14 cellular contexts compared by ENCODE assay signal in the genomic region with DNA sequence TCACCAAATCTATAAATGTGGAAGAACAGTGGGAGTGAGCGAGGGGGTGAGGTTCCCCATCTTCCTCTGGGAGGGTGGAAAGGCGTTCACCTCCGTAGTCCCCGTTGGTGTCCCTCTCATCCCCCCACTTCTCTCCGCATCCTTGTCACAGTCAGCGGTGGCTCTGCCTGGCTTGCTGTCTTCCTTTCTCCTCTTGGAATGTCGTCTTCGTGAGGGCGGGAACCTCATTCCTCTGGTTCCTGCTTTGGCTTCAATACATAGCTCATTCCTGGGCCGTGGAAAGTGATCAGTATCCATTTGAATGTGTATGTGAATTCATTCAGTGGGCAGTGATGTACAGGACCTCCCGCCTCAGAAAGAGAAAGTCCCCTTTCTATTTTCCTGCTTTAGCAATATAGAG.
A peak's percentile ranks its signal among the peaks of the same experiment; 100 is the strongest.
DNase-seq lines count a peak whose midpoint lies in the region; ATAC-seq and TF ChIP-seq lines count a peak whose summit lies in the region.
"Had no signal": no experiment of that assay in that cellular context is flagged by ENCODE, and none has a peak within 500 bp of the region (broad histone marks: within the 10 kb centered on the region; RNA-seq: fewer than 3 reads in every experiment).

No MANE protein-coding gene starts in this region.

- H3K27ac Mint-ChIP-seq in activated CD4-positive, alpha-beta T cell treated with anti-CD3 and anti-CD28 coated beads for 36 hours = peak overlapping the region; percentile 53
- peak overlapping the region; percentile 23 for H3K27ac Mint-ChIP-seq in activated T-helper 2 cell treated with anti-CD3 and anti-CD28 coated beads, Interferon-gamma antibody, Interleukin-2, Interleukin-4, amounts not matched to agents 10 μg/mL and 5 μg/mL and 100 μg/mL, durations not matched to agents 14 hours and 24 hours and 36 hours
- H3K27ac Mint-ChIP-seq in glutamatergic neuron (ENCODE audit: unreplicated experiment) = peak overlapping the region; percentile 80
- peak overlapping the region; percentile 87 for H3K27ac Mint-ChIP-seq in stimulated activated naive B cell treated with anti-CD40 and anti-IgM and Interleukin-4, amounts not matched to agents 10 μg/mL and 1 μg/mL and 100 μg/mL, for 72 hours
- H3K27ac Mint-ChIP-seq: CD14-positive monocyte had no signal

- POLR2A ChIA-PET in activated CD4-positive, alpha-beta T cell treated with anti-CD3 and anti-CD28 coated beads for 36 hours (lab: Charles Lee) = interaction anchor here (1.1 kb wide), 1 partner anchor 9 kb away, joined by 6 read pairs; no protein-coding TSS in a partner anchor

- ATAC-seq in activated CD4-positive, alpha-beta T cell treated with anti-CD3 and anti-CD28 coated beads for 36 hours = no peak
- ATAC-seq in stimulated activated naive B cell treated with anti-CD40 and anti-IgM and Interleukin-4, amounts not matched to agents 10 μg/mL and 1 μg/mL and 100 μg/mL, for 72 hours (replicated peaks) = no peak
- ATAC-seq in Right ventricle myocardium inferior = no peak

- no peak overlapping the region for H3K4me3 Mint-ChIP-seq in activated CD4-positive, alpha-beta T cell treated with anti-CD3 and anti-CD28 coated beads for 36 hours
- H3K4me3 Mint-ChIP-seq in activated T-helper 2 cell treated with anti-CD3 and anti-CD28 coated beads, Interferon-gamma antibody, Interleukin-2, Interleukin-4, amounts not matched to agents 10 μg/mL and 5 μg/mL and 100 μg/mL, durations not matched to agents 14 hours and 24 hours and 36 hours (ENCODE audit: low read depth) = no peak overlapping the region
- H3K4me3 Mint-ChIP-seq in glutamatergic neuron (ENCODE audit: unreplicated experiment) = peak overlapping the region; percentile 28
- H3K4me3 Mint-ChIP-seq in stimulated activated naive B cell treated with anti-CD40 and anti-IgM and Interleukin-4, amounts not matched to agents 10 μg/mL and 1 μg/mL and 100 μg/mL, for 72 hours = no peak overlapping the region
- H3K4me3 Mint-ChIP-seq: CD14-positive monocyte had no signal

- no peak for TF ChIP-seq CTCF in glutamatergic neuron (IDR thresholded peaks at IDR 0.05; ENCODE audit: partially characterized antibody, unreplicated experiment)

- CTCF ChIA-PET in activated CD4-positive, alpha-beta T cell treated with anti-CD3 and anti-CD28 coated beads for 36 hours (lab: Charles Lee) = interaction anchor here (0.7 to 1.9 kb wide), 3 partner anchors 14 to 44 kb away, joined by 3 to 8 read pairs (median 3); no protein-coding TSS in a partner anchor

- no peaks in the 10 kb centered on the region for H3K27me3 Mint-ChIP-seq in activated CD4-positive, alpha-beta T cell treated with anti-CD3 and anti-CD28 coated beads for 36 hours
- H3K27me3 Mint-ChIP-seq in activated T-helper 2 cell treated with anti-CD3 and anti-CD28 coated beads, Interferon-gamma antibody, Interleukin-2, Interleukin-4, amounts not matched to agents 10 μg/mL and 5 μg/mL and 100 μg/mL, durations not matched to agents 14 hours and 24 hours and 36 hours (ENCODE audit: low read depth) = no peaks in the 10 kb centered on the region
- H3K27me3 Mint-ChIP-seq in glutamatergic neuron (ENCODE audit: unreplicated experiment) = peaks cover 3% of the 10 kb centered on the region
- no peaks in the 10 kb centered on the region for H3K27me3 Mint-ChIP-seq in stimulated activated naive B cell treated with anti-CD40 and anti-IgM and Interleukin-4, amounts not matched to agents 10 μg/mL and 1 μg/mL and 100 μg/mL, for 72 hours
- H3K27me3 Mint-ChIP-seq: IgD-negative memory B cell had no signal

- no peaks in the 10 kb centered on the region for H3K36me3 Mint-ChIP-seq in activated CD4-positive, alpha-beta T cell treated with anti-CD3 and anti-CD28 coated beads for 36 hours (ENCODE audit: low read depth)
- H3K36me3 Mint-ChIP-seq in activated T-helper 2 cell treated with anti-CD3 and anti-CD28 coated beads, Interferon-gamma antibody, Interleukin-2, Interleukin-4, amounts not matched to agents 10 μg/mL and 5 μg/mL and 100 μg/mL, durations not matched to agents 14 hours and 24 hours and 36 hours (ENCODE audit: low read depth) = no peaks in the 10 kb centered on the region
- H3K36me3 Mint-ChIP-seq in glutamatergic neuron (ENCODE audit: unreplicated experiment) = no peaks in the 10 kb centered on the region
- peaks cover 4 to 7% of the 10 kb centered on the region in 2 donors for H3K36me3 Mint-ChIP-seq in stimulated activated naive B cell treated with anti-CD40 and anti-IgM and Interleukin-4, amounts not matched to agents 10 μg/mL and 1 μg/mL and 100 μg/mL, for 72 hours
- H3K36me3 Mint-ChIP-seq: CD14-positive monocyte had no signal

- H3K9me3 Mint-ChIP-seq in activated CD4-positive, alpha-beta T cell treated with anti-CD3 and anti-CD28 coated beads for 36 hours (ENCODE audit: low read depth) = no peaks in the 10 kb centered on the region
- H3K9me3 Mint-ChIP-seq in activated T-helper 2 cell treated with anti-CD3 and anti-CD28 coated beads, Interferon-gamma antibody, Interleukin-2, Interleukin-4, amounts not matched to agents 10 μg/mL and 5 μg/mL and 100 μg/mL, durations not matched to agents 14 hours and 24 hours and 36 hours = no peaks in the 10 kb centered on the region
- peaks cover 5% of the 10 kb centered on the region for H3K9me3 Mint-ChIP-seq in glutamatergic neuron (ENCODE audit: unreplicated experiment)
- no peaks in the 10 kb centered on the region for H3K9me3 Mint-ChIP-seq in stimulated activated naive B cell treated with anti-CD40 and anti-IgM and Interleukin-4, amounts not matched to agents 10 μg/mL and 1 μg/mL and 100 μg/mL, for 72 hours
- H3K9me3 Mint-ChIP-seq: IgD-negative memory B cell had no signal

- intact Hi-C loops in activated CD4-positive, alpha-beta T cell treated with anti-CD3 and anti-CD28 coated beads for 36 hours (cut with DNase I, micrococcal nuclease) = loop anchor here in 1 of 2 experiments (5.0 kb wide), 1 partner anchor 46 kb away; no protein-coding TSS in a partner anchor
- intact Hi-C loops in activated T-helper 2 cell treated with anti-CD3 and anti-CD28 coated beads, Interferon-gamma antibody, Interleukin-2, Interleukin-4, amounts not matched to agents 10 μg/mL and 5 μg/mL and 100 μg/mL, durations not matched to agents 14 hours and 24 hours and 36 hours (cut with micrococcal nuclease) = loop anchor here (5.0 kb wide), 2 partner anchors 46 to 69 kb away; no protein-coding TSS in a partner anchor
- intact Hi-C loops in Right ventricle myocardium inferior (cut with DNase I) = no loop called here

- DNase-seq in activated CD4-positive, alpha-beta T cell treated with anti-CD3 and anti-CD28 coated beads for 36 hours = no peak
- no peak for DNase-seq in activated CD4-positive, alpha-beta T cell treated with anti-CD3 and anti-CD28 coated beads, Interleukin-2, amount 50 U/mL, for 1 hour
- DNase-seq in activated T-helper 2 cell treated with anti-CD3 and anti-CD28 coated beads, Interferon-gamma antibody, Interleukin-2, Interleukin-4, amounts not matched to agents 10 μg/mL and 5 μg/mL and 100 μg/mL, durations not matched to agents 14 hours and 24 hours and 36 hours (ENCODE audit: low spot score) = no peak
- DNase-seq in glutamatergic neuron (no peak), iPS-NIHi11 (ENCODE audit: low spot score) (no peak), Right ventricle myocardium inferior (ENCODE audit: missing footprints) (no peak), GM19240 (ENCODE audit: insufficient read length, low spot score) (no peak)
- no peak for DNase-seq in stimulated activated naive B cell treated with anti-CD40 and anti-IgM and Interleukin-4, amounts not matched to agents 10 μg/mL and 1 μg/mL and 100 μg/mL, for 72 hours
- DNase-seq: 8988T, HCEC 1CT, Karpas-422, NCI-H1930 had no signal

- H3K4me1 Mint-ChIP-seq in activated CD4-positive, alpha-beta T cell treated with anti-CD3 and anti-CD28 coated beads for 36 hours = peaks cover 60% of the 10 kb centered on the region
- peaks cover 46% of the 10 kb centered on the region for H3K4me1 Mint-ChIP-seq in activated T-helper 2 cell treated with anti-CD3 and anti-CD28 coated beads, Interferon-gamma antibody, Interleukin-2, Interleukin-4, amounts not matched to agents 10 μg/mL and 5 μg/mL and 100 μg/mL, durations not matched to agents 14 hours and 24 hours and 36 hours (ENCODE audit: low read depth)
- H3K4me1 Mint-ChIP-seq in glutamatergic neuron (ENCODE audit: low read depth, unreplicated experiment) = peaks cover 45% of the 10 kb centered on the region
- H3K4me1 Mint-ChIP-seq in stimulated activated naive B cell treated with anti-CD40 and anti-IgM and Interleukin-4, amounts not matched to agents 10 μg/mL and 1 μg/mL and 100 μg/mL, for 72 hours = peaks cover 37 to 71% of the 10 kb centered on the region in 2 donors

Comparison
In these comparisons a context has a peak if more than half of its experiments do, and no peak if none do; other contexts are left out.
1. H3K27ac Mint-ChIP-seq: peak in every context shown above with its lines; median percentile 87 in stimulated activated naive B cell treated with anti-CD40 and anti-IgM and Interleukin-4, amounts not matched to agents 10 μg/mL and 1 μg/mL and 100 μg/mL, for 72 hours; 80 in glutamatergic neuron; 53 in activated CD4-positive, alpha-beta T cell treated with anti-CD3 and anti-CD28 coated beads for 36 hours; 23 in activated T-helper 2 cell treated with anti-CD3 and anti-CD28 coated beads, Interferon-gamma antibody, Interleukin-2, Interleukin-4, amounts not matched to agents 10 μg/mL and 5 μg/mL and 100 μg/mL, durations not matched to agents 14 hours and 24 hours and 36 hours.